1 cellular context compared by ENCODE assay signal in genomic region chr3:197444793-197445403, GRCh38.
TF ChIP-seq lines count a peak whose summit lies in the region.

No MANE protein-coding gene starts in this region.

TF ChIP-seq in H1, 55 proteins besides CTCF, POLR2A, EP300 and RAD21 (continued from another document):
- TF ChIP-seq E2F6 (IDR thresholded peaks at IDR 0.05) = no peak
- TF ChIP-seq ATF3 (IDR thresholded peaks at IDR 0.05; ENCODE audit: insufficient read depth, low read depth, low read length) = no peak
- no peak for TF ChIP-seq CBX8 (IDR thresholded peaks at IDR 0.05; ENCODE audit: borderline replicate concordance, low read depth, low read length)
- TF ChIP-seq TAF7 (optimal IDR thresholded peaks at IDR 0.05; ENCODE audit: borderline replicate concordance, low read depth, low read length) = no peak
- TF ChIP-seq JUND (IDR thresholded peaks at IDR 0.05; ENCODE audit: low read length) = no peak
- no peak for TF ChIP-seq TBP (IDR thresholded peaks at IDR 0.05; ENCODE audit: low read depth, low read length)
- no peak for TF ChIP-seq MAFK (IDR thresholded peaks at IDR 0.05; ENCODE audit: low read depth, low read length)
- TF ChIP-seq SUZ12 (IDR thresholded peaks at IDR 0.05; ENCODE audit: low read length) = no peak
- TF ChIP-seq SIX5 (IDR thresholded peaks at IDR 0.05; ENCODE audit: low read depth, low read length) = no peak
- TF ChIP-seq SAP30 (IDR thresholded peaks at IDR 0.05; ENCODE audit: insufficient read depth, insufficient replicate concordance, low read length) = no peak
- no peak for TF ChIP-seq CHD7 (IDR thresholded peaks at IDR 0.05; ENCODE audit: insufficient replicate concordance, low read length)
- TF ChIP-seq CBX5 (IDR thresholded peaks at IDR 0.05; ENCODE audit: low read depth, low read length) = no peak
- TF ChIP-seq BCL11A (IDR thresholded peaks at IDR 0.05; ENCODE audit: low read depth in 2 of 2, low read length in 2 of 2) = no peak
- TF ChIP-seq CREB1 (IDR thresholded peaks at IDR 0.05) = no peak
- TF ChIP-seq GTF2F1 (IDR thresholded peaks at IDR 0.05; ENCODE audit: borderline replicate concordance, low read depth, low read length) = no peak
- TF ChIP-seq SP2 (IDR thresholded peaks at IDR 0.05; ENCODE audit: low read length) = no peak
- no peak for TF ChIP-seq POLR2AphosphoS5 (IDR thresholded peaks at IDR 0.05; ENCODE audit: low read depth, low read length)
